ENCODE assay signal across 9 cellular contexts in the genomic region with DNA sequence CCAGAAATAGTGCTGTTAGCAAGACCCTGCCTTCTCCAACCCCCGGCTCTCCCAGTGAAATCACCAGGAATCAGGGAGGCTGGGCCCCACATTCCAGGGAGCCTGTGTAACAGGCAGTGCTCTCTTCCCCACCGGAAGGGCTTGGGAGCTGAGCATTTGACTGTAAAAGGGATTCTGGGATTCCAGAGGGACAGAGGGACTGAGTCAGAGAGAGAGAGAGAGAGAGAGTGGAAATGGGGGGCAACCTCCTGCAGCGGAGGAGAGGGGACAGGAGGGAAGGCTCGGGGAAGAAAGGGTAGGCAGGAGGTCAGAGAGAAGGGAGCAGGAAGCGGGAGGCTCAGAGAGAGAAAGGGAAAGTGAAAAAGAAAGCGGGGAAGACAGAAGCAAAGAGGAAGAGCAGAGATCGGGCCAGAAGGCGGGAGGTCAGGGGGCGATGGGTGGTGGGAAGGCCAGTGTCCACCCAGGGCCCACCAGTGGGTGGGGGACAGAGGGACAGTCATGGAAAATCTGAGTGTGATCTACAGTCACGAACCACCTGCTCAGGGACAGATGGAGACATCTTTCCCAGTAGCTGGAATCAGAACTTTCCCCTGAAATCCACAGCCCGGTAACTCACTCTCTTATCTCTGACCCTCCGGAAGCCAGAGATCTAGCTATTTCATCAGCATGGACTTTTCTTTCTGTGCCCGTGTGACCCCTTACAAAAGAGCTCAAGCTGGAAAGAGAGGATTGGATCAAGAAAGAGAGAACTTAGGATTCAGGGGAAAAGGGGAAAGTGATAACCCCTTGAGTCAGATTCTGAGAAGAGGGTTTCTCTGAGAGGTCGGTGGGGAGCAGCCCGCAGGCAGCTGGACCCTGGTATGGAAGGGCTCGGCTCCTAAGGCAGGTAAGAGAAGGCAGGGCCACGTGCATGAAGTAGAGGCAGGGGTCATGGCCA. TPM values are rescaled to one million over a fixed set of nuclear protein-coding genes. Genes with fewer than 3 reads are reported as not detected.
DNase-seq lines count a peak whose midpoint lies in the region; ATAC-seq and TF ChIP-seq lines count a peak whose summit lies in the region.
"Had no signal": no experiment of that assay in that cellular context is flagged by ENCODE, and none has a peak within 500 bp of the region (broad histone marks: within the 10 kb centered on the region; RNA-seq: fewer than 3 reads in every experiment).

No MANE protein-coding gene starts in this region.

- peak; percentile 91 for DNase-seq in GM03348 (ENCODE audit: low spot score)
- DNase-seq in NCI-H226 = peak; percentile 99
- DNase-seq in coronary artery (ENCODE audit: low spot score) = peak; percentile 97
- peak; percentile 99 for DNase-seq in mesenchymal stem cell
- peak; percentile 86 for DNase-seq in ureter (ENCODE audit: low spot score)
- DNase-seq in SIG-M5 treated with dmso at 0.1 percent for 504 hours (lab: John Stamatoyannopoulos, UW; ENCODE audit: unreplicated experiment) = no peak
- DNase-seq in NCI-H2171 (lab: John Stamatoyannopoulos, UW) = no peak

- no peaks in the 10 kb centered on the region for H3K9me3 ChIP-seq in mesenchymal stem cell (ENCODE audit: control insufficient read depth, low read length)

- no peaks in the 10 kb centered on the region for H3K36me3 ChIP-seq in mesenchymal stem cell (ENCODE audit: control insufficient read depth in 1 of 2, insufficient read depth in 2 of 2, low read depth in 1 of 2, low read length in 2 of 2)

- TF ChIP-seq CTCF in coronary artery (IDR thresholded peaks at IDR 0.05) = no peak

- H3K4ac ChIP-seq in mesenchymal stem cell (ENCODE audit: low read depth in 1 of 2, low read length in 2 of 2) = peak overlapping the region; percentile 5 to 24

- H2AFZ ChIP-seq in mesenchymal stem cell (ENCODE audit: low read depth, low read length) = no peak overlapping the region

- peak overlapping the region; percentile 99 for H2BK120ac ChIP-seq in mesenchymal stem cell (ENCODE audit: low read depth, low read length)

- WGBS in mesenchymal stem cell = 13% methylated on average over 16 of the region's 17 CpGs

- peak overlapping the region; percentile 93 to 97 for H3K27ac ChIP-seq in coronary artery
- peak overlapping the region; percentile 98 for H3K27ac ChIP-seq in mesenchymal stem cell (ENCODE audit: low read length, poor library complexity, severe bottlenecking)

- H3K79me1 ChIP-seq in mesenchymal stem cell (replicated peaks; ENCODE audit: low read length, poor library complexity, severe bottlenecking) = no peaks in the 10 kb centered on the region

- H3K4me2 ChIP-seq in mesenchymal stem cell (ENCODE audit: low read length, poor library complexity, severe bottlenecking) = peak overlapping the region; percentile 62

- peak overlapping the region; percentile 89 for H3K9ac ChIP-seq in mesenchymal stem cell (ENCODE audit: low read length)

- H3K4me1 ChIP-seq in mesenchymal stem cell (ENCODE audit: control insufficient read depth, insufficient read depth, low read depth, low read length) = peaks cover 40% of the 10 kb centered on the region

- peak overlapping the region; percentile 90 for H4K91ac ChIP-seq in mesenchymal stem cell (ENCODE audit: low read length)

- no peak overlapping the region for H3K23ac ChIP-seq in mesenchymal stem cell (ENCODE audit: low read length in 2 of 2)

- peak overlapping the region; percentile 71 for H4K8ac ChIP-seq in mesenchymal stem cell (ENCODE audit: low read length)

- peak overlapping the region; percentile 64 for H3K4me3 ChIP-seq in coronary artery
- peak overlapping the region in 1 of 2 experiments; percentile 64 for H3K4me3 ChIP-seq in mesenchymal stem cell (ENCODE audit: insufficient read depth in 1 of 2, low read depth in 1 of 2, low read length in 2 of 2)

- H2BK5ac ChIP-seq in mesenchymal stem cell (ENCODE audit: low read depth, low read length, poor library complexity, severe bottlenecking) = peak overlapping the region; percentile 66

- H2BK15ac ChIP-seq in mesenchymal stem cell (ENCODE audit: low read depth, poor library complexity, severe bottlenecking) = peak overlapping the region; percentile 83

- peak overlapping the region; percentile 50 to 79 for H3K18ac ChIP-seq in mesenchymal stem cell (ENCODE audit: low read depth in 1 of 2, low read length in 2 of 2)

- no peak for ATAC-seq in HG03139 (IDR thresholded peaks at IDR 0.05; ENCODE audit: unreplicated experiment)

- H3K14ac ChIP-seq in mesenchymal stem cell (ENCODE audit: low read length in 2 of 2) = no peak overlapping the region

- no peaks in the 10 kb centered on the region for H3K27me3 ChIP-seq in mesenchymal stem cell (ENCODE audit: control insufficient read depth in 1 of 2, insufficient read depth in 1 of 2, low read length in 2 of 2)

- H2AK5ac ChIP-seq in mesenchymal stem cell (ENCODE audit: low read length, severe bottlenecking) = peak overlapping the region; percentile 97

- H2BK12ac ChIP-seq in mesenchymal stem cell (ENCODE audit: low read length in 2 of 2) = peak overlapping the region; percentile 38 to 85

RNA-seq across cellular contexts. Expression of a gene that starts 4.6 kb away (rescaled TPM):
- 599 TPM for polyA plus RNA-seq in mesenchymal stem cell (2013, experiment 1 of 2)
- 599 TPM for polyA plus RNA-seq in mesenchymal stem cell (2013, experiment 2 of 2)
- total RNA-seq in ureter = 4.3 TPM
- total RNA-seq: T-helper 1 cell treated with Interleukin-12 subunit alpha and Interleukin-12 subunit beta and Interleukin-4 antibody, amounts not matched to agents 30 ng/mL and 1 ng/mL, for 36 hours had no signal

RNA-seq across cellular contexts. Expression of a gene that starts 32.0 kb away (rescaled TPM):
- 65.9 TPM for polyA plus RNA-seq in mesenchymal stem cell (2013, experiment 1 of 2)
- 64.7 TPM for polyA plus RNA-seq in mesenchymal stem cell (2013, experiment 2 of 2)
- total RNA-seq in ureter = 50.5 TPM

RNA-seq across cellular contexts. Expression of a gene that starts 37.0 kb away (rescaled TPM):
- 12.5 TPM for polyA plus RNA-seq in mesenchymal stem cell (2013, experiment 1 of 2)
- 11.5 TPM for polyA plus RNA-seq in mesenchymal stem cell (2013, experiment 2 of 2)
- 57.3 TPM for total RNA-seq in ureter

RNA-seq across cellular contexts. Expression of a gene that starts 43.1 kb away (rescaled TPM):
- polyA plus RNA-seq in mesenchymal stem cell (2013, experiment 1 of 2) = 0.04 TPM
- 0.05 TPM for polyA plus RNA-seq in mesenchymal stem cell (2013, experiment 2 of 2)
- total RNA-seq in ureter = not detected

RNA-seq across cellular contexts. Expression of a gene that starts 57.8 kb away (rescaled TPM):
- polyA plus RNA-seq in mesenchymal stem cell (2013, experiment 1 of 2) = not detected
- polyA plus RNA-seq in mesenchymal stem cell (2013, experiment 2 of 2) = not detected
- not detected for total RNA-seq in ureter
- total RNA-seq: T-helper 1 cell treated with Interleukin-12 subunit alpha and Interleukin-12 subunit beta and Interleukin-4 antibody, amounts not matched to agents 30 ng/mL and 1 ng/mL, for 36 hours had no signal

Comparison
In these comparisons a context has a peak if more than half of its experiments do, and no peak if none do; other contexts are left out.
1. DNase-seq: peak in GM03348 (single experiment), NCI-H226 (single experiment), coronary artery (single experiment), mesenchymal stem cell (single experiment) and ureter (single experiment); none in SIG-M5 treated with dmso at 0.1 percent for 504 hours (single experiment) and NCI-H2171 (single experiment).